In the genomic region with DNA sequence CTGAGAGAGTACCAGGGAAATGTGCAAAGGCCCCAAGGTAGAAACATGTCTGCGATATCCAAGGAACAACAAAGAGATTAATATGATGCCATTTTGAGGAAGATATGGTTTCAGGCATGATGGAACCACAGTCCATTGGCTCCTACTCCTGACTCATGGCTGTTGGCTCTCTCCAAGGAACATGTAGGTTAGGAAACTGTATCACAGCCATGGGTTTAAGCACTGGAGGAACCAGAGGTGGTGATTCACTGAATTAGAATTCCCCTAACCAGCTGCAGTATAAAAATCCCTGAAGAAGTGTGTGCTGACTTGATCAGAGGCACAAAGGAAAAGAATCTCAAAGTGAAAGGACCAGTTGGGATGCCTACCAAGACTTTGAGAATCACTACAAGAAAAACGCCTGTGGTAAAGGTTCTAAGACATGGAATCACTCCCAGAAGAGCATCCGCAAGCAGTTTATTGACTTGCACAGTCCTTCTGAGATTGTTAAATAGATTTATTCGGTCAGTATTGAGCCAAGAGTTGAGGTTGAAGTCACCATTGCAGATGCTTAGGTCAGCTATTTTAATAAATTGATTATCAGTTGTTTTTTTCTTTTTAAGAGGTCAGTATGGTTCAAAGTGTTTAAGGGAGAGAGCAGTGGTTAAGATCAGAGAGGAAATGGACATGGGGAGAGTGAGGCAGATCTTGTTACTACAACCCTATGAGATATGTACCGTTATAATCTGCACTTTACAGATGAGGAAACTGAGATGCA, we compare ENCODE assay signal across 10 cellular contexts.
DNase-seq lines count a peak whose midpoint lies in the region; ATAC-seq and TF ChIP-seq lines count a peak whose summit lies in the region.
"Had no signal": no experiment of that assay in that cellular context is flagged by ENCODE, and none has a peak within 500 bp of the region (broad histone marks: within the 10 kb centered on the region; RNA-seq: fewer than 3 reads in every experiment).

No MANE protein-coding gene starts in this region.

- H3K4me1 ChIP-seq in mucosa of descending colon (ENCODE audit: low read depth): no peaks in the 10 kb centered on the region

- intact Hi-C loops in mucosa of descending colon (cut with DNase I, micrococcal nuclease): no loop called here

- ATAC-seq in HG03469 (IDR thresholded peaks at IDR 0.05; ENCODE audit: unreplicated experiment) (no peak), mucosa of descending colon (no peak)

- TF ChIP-seq CTCF in AG09319 (IDR thresholded peaks at IDR 0.05; ENCODE audit: low read depth, low read length): no peak
- no peak for TF ChIP-seq CTCF in cardiac fibroblast (IDR thresholded peaks at IDR 0.05; ENCODE audit: low read depth, low read length)
- TF ChIP-seq CTCF in mucosa of descending colon (IDR thresholded peaks at IDR 0.05): no peak

- no peaks in the 10 kb centered on the region for H3K9me3 ChIP-seq in mucosa of descending colon

- DNase-seq in AG09319 (ENCODE audit: extremely low read depth, low read depth) (peak; percentile 25), LHCN-M2 (ENCODE audit: low read depth) (peak; percentile 93), cardiac fibroblast (ENCODE audit: low read depth in 2 of 2) (peak; percentile 51 to 94), kidney tubule cell (ENCODE audit: low spot score) (peak; percentile 90), NCI-H1092 (lab: John Stamatoyannopoulos, UW) (no peak), mucosa of descending colon (no peak), DMS 273 treated with DMSO at 0.1 percent for 48 hours (lab: John Stamatoyannopoulos, UW) (no peak)
- DNase-seq: activated T-cell treated with anti-CD3 and anti-CD28 coated beads for 4 hours; stimulated activated CD4-positive, alpha-beta T cell treated with anti-CD3 and anti-CD28 coated beads, Interleukin-2, amount 100 ng/mL, for 24 hours had no signal

- H3K4me3 ChIP-seq in cardiac fibroblast (replicated peaks in 1 of 2; ENCODE audit: low read depth in 2 of 2, low read length in 2 of 2) (no peak overlapping the region), mucosa of descending colon (no peak overlapping the region)

- H3K36me3 ChIP-seq in mucosa of descending colon (ENCODE audit: low read depth): no peaks in the 10 kb centered on the region

Comparison
In these comparisons a context has a peak if more than half of its experiments do, and no peak if none do; other contexts are left out.
1. DNase-seq: peak in AG09319 (single experiment), LHCN-M2 (single experiment), cardiac fibroblast (2 of 2) and kidney tubule cell (single experiment); none in NCI-H1092 (single experiment), mucosa of descending colon (0 of 3) and DMS 273 treated with DMSO at 0.1 percent for 48 hours (single experiment).